ENCODE assay signal across 13 cellular contexts in the genomic region with DNA sequence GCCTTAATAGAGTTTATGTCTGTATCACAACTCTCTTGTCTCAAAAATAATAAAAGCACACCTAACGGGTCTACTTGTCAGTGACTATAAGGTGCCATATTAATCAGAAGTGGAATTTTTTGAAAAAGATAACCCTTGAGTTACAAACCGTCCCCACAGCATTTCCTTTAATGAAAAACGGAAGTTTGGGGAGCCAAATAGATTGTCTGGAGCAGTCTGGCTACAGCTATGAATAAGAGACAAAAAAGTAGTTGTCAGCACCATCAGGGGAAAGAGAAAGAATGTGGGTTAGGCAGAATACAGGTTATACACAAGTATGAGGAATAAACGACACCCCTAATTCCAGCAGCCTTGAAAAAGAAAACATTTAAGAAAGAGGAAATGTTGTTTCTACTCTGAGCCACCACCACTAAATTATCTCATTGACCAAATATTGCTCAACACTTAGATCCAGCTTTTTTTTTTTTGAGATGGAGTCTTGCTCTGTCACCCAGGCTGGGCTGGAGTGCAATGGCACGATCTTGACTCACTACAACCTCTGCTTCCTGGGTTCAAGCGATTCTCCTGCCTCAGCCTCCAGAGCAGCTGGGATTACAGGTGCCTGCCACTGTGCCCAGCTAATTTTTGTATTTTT. TPM values are rescaled to one million over a fixed set of nuclear protein-coding genes. Genes with fewer than 3 reads are reported as not detected.
A peak's percentile ranks its signal among the peaks of the same experiment; 100 is the strongest.
DNase-seq lines count a peak whose midpoint lies in the region; ATAC-seq and TF ChIP-seq lines count a peak whose summit lies in the region.
"Had no signal": no experiment of that assay in that cellular context is flagged by ENCODE, and none has a peak within 500 bp of the region (broad histone marks: within the 10 kb centered on the region; RNA-seq: fewer than 3 reads in every experiment).

No MANE protein-coding gene starts in this region.

- CTCF ChIA-PET in PC-9 (lab: Charles Lee): no interaction called here

- H3K36me3 ChIP-seq in PC-9 (ENCODE audit: low read depth) (no peaks in the 10 kb centered on the region), mucosa of descending colon (ENCODE audit: low read depth) (no peaks in the 10 kb centered on the region)

- no peaks in the 10 kb centered on the region for H3K9me3 ChIP-seq in PC-9 (ENCODE audit: insufficient read depth, low read depth)
- no peaks in the 10 kb centered on the region for H3K9me3 ChIP-seq in mucosa of descending colon

- POLR2A ChIA-PET in PC-9 (lab: Charles Lee; ENCODE audit: unreplicated experiment): interaction anchor here (0.6 to 0.9 kb wide), 5 partner anchors 8 to 1696 kb away, joined by 3 to 13 read pairs (median 5); no protein-coding TSS in a partner anchor

- BruUV-seq in PC-9 (replicated peaks; lab: Mats Ljungman, UMichigan): TSS peak; percentile 60

- H3K4me1 ChIP-seq in PC-9 (replicated peaks; ENCODE audit: insufficient read depth) (peaks cover 57% of the 10 kb centered on the region), mucosa of descending colon (ENCODE audit: low read depth) (no peaks in the 10 kb centered on the region)

- TF ChIP-seq CTCF in PC-9 (conservative IDR thresholded peaks at IDR 0.05): no peak
- TF ChIP-seq CTCF in fibroblast of pulmonary artery (IDR thresholded peaks at IDR 0.05; ENCODE audit: low read length, missing control alignments): no peak
- TF ChIP-seq CTCF in mucosa of descending colon (IDR thresholded peaks at IDR 0.05): no peak

- no peaks in the 10 kb centered on the region for H3K9me2 ChIP-seq in PC-9 (ENCODE audit: insufficient read depth)

- ATAC-seq in HG03520 (IDR thresholded peaks at IDR 0.05; ENCODE audit: unreplicated experiment): no peak
- no peak for ATAC-seq in mucosa of descending colon
- ATAC-seq in HG02642 (IDR thresholded peaks at IDR 0.05; ENCODE audit: poor library complexity, unreplicated experiment): no peak
- ATAC-seq: activated naive CD4-positive, alpha-beta T cell treated with anti-CD3 and anti-CD28 coated beads, Interleukin-2, amount 50 U/mL, for 72 hours had no signal

- peak overlapping the region; percentile 96 for H3K27ac ChIP-seq in PC-9

- H3F3A ChIP-seq in PC-9 (ENCODE audit: insufficient read depth, low read depth): peaks cover 37% of the 10 kb centered on the region

- intact Hi-C loops in PC-9 (cut with micrococcal nuclease; ENCODE audit: unreplicated experiment) (loop anchor here (2.0 kb wide), 1 partner anchor 30 kb away; the partner anchor contains the start of gene USP24), mucosa of descending colon (cut with DNase I, micrococcal nuclease) (no loop called here)

- DNase-seq in H4 (ENCODE audit: low spot score): peak; percentile 43
- peak; percentile 39 to 86 for DNase-seq in PC-9
- peak; percentile 38 for DNase-seq in fibroblast of pulmonary artery (ENCODE audit: low read depth)
- peak; percentile 41 for DNase-seq in pons (ENCODE audit: low spot score)
- DNase-seq in COLO668 (lab: John Stamatoyannopoulos, UW; ENCODE audit: unreplicated experiment): no peak
- DNase-seq in mucosa of descending colon: no peak
- DNase-seq: activated CD4-positive, alpha-beta memory T cell treated with anti-CD3 and anti-CD28 coated beads, Interleukin-2, amount 10 ng/mL, durations not matched to agents 7 days and 5 days; NCI-H1092 treated with DMSO at 0.1 percent for 48 hours; NCI-H526 treated with DMSO at 0.1 percent for 48 hours; nephron progenitor cell had no signal

- H3K79me2 ChIP-seq in PC-9 (ENCODE audit: low read depth): no peaks in the 10 kb centered on the region

- no peaks in the 10 kb centered on the region for H3K27me3 ChIP-seq in PC-9 (ENCODE audit: insufficient read depth, low read depth)

- H2AFZ ChIP-seq in PC-9: no peak overlapping the region

- H3K4me3 ChIP-seq in PC-9 (peak overlapping the region; percentile 23; the same call in 1 of the 2 replicates), fibroblast of pulmonary artery (replicated peaks; ENCODE audit: low read depth, low read length) (no peak overlapping the region), mucosa of descending colon (no peak overlapping the region)

- H3K4me2 ChIP-seq in PC-9: peak overlapping the region; percentile 75

- H4K20me1 ChIP-seq in PC-9 (ENCODE audit: insufficient read depth): no peaks in the 10 kb centered on the region

RNA-seq across cellular contexts. Expression of gene USP24, which starts 29.4 kb away (rescaled TPM):
- 18.0 and 20.4 TPM in 2 replicates for total RNA-seq in H4 (2014; rRNA removed; shearing (Covaris generic))
- total RNA-seq in PC-9 (2021) (56.3 and 61.0 TPM in 2 replicates), mucosa of descending colon (10 to 100 TPM; 35.5 to 51.1 (median 46.2) TPM)

Comparison
In these comparisons a context has a peak if more than half of its experiments do, and no peak if none do; other contexts are left out.
1. DNase-seq: peak in H4 (single experiment), PC-9 (2 of 2), fibroblast of pulmonary artery (single experiment) and pons (single experiment); none in COLO668 (single experiment) and mucosa of descending colon (0 of 3).